ENCODE assay signal across 9 cellular contexts in the genomic region with DNA sequence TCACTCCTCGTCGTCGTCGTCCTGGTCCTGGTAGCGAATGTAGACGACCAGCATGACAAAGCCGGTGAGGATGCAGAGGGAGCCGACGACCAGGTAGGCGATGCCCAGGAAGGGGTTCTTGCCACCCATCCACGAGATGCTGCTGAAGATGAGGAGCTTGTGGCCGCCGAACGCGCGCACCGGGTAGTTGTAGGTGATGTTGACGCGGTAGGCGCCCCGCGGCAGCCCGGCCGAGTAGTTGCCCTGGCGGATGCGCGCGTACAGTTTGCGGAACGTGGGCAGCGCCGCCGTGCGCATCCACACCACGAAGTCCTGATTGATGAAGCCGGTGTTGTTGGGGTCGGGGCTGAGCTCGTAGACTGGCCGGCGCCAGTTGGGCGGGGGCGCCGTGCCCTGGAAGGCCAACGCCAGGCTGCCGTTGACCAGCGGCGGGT. TPM values are rescaled to one million over a fixed set of nuclear protein-coding genes. Genes with fewer than 3 reads are reported as not detected.
A peak's percentile ranks its signal among the peaks of the same experiment; 100 is the strongest.
DNase-seq lines count a peak whose midpoint lies in the region; ATAC-seq and TF ChIP-seq lines count a peak whose summit lies in the region.
"Had no signal": no experiment of that assay in that cellular context is flagged by ENCODE, and none has a peak within 500 bp of the region (broad histone marks: within the 10 kb centered on the region; RNA-seq: fewer than 3 reads in every experiment).

No MANE protein-coding gene starts in this region.

- DNase-seq in SK-N-SH: peak; percentile 23
- no peak for DNase-seq in brain microvascular endothelial cell
- DNase-seq in mesenchymal stem cell: no peak
- DNase-seq in stimulated activated naive CD4-positive, alpha-beta T cell treated with Interleukin-2 at 50 U/mL for 16 hours (lab: John Stamatoyannopoulos, UW): peak; percentile 26
- DNase-seq in MV-4-11 (lab: John Stamatoyannopoulos, UW): no peak
- DNase-seq in NCI-H774 (lab: John Stamatoyannopoulos, UW): no peak
- DNase-seq in NCI-H1092 (lab: John Stamatoyannopoulos, UW): no peak

- POLR2A ChIA-PET in SK-N-SH (lab: Yijun Ruan, JAX): no interaction called here

- 60% methylated on average over 32 of the region's 47 CpGs for WGBS in SK-N-SH (ENCODE audit: low lambda C conversion rate)
- 63% methylated on average over 46 of the region's 47 CpGs for WGBS in mesenchymal stem cell

- in situ Hi-C loops in brain microvascular endothelial cell (cut with HindIII; ENCODE audit: low pct_ligation_motif_present, low sequenced_read_pairs): no loop called here

- H3K36me3 ChIP-seq in SK-N-SH (replicated peaks in 1 of 2; ENCODE audit: control insufficient read depth in 1 of 2, insufficient read depth in 2 of 2, low read length in 1 of 2) (no peaks in the 10 kb centered on the region), brain microvascular endothelial cell (replicated peaks) (no peaks in the 10 kb centered on the region), mesenchymal stem cell (ENCODE audit: control insufficient read depth in 1 of 2, insufficient read depth in 2 of 2, low read depth in 1 of 2, low read length in 2 of 2) (peaks cover 0 to 8% of the 10 kb centered on the region in 2 experiments)

- no peak for TF ChIP-seq RAD21 in SK-N-SH (IDR thresholded peaks at IDR 0.05; ENCODE audit: low read length)

- no peak overlapping the region for H3K27ac ChIP-seq in SK-N-SH (ENCODE audit: low read depth in 2 of 2, low read length in 1 of 2)
- no peak overlapping the region for H3K27ac ChIP-seq in brain microvascular endothelial cell
- H3K27ac ChIP-seq in mesenchymal stem cell (ENCODE audit: low read length, poor library complexity, severe bottlenecking): no peak overlapping the region
- H3K27ac ChIP-seq: C4-2B had no signal

- H3K4ac ChIP-seq in mesenchymal stem cell (ENCODE audit: low read depth in 1 of 2, low read length in 2 of 2): no peak overlapping the region

- H3K9ac ChIP-seq in SK-N-SH (no peak overlapping the region), mesenchymal stem cell (ENCODE audit: low read length) (no peak overlapping the region)

- H3K4me2 ChIP-seq in SK-N-SH: no peak overlapping the region
- no peak overlapping the region for H3K4me2 ChIP-seq in mesenchymal stem cell (ENCODE audit: low read length, poor library complexity, severe bottlenecking)

- no peak for TF ChIP-seq EP300 in SK-N-SH (IDR thresholded peaks at IDR 0.05; ENCODE audit: borderline replicate concordance in 1 of 2, low read depth in 1 of 2, low read length in 1 of 2)

- no peak overlapping the region for H4K91ac ChIP-seq in mesenchymal stem cell (ENCODE audit: low read length)

- H3K79me1 ChIP-seq in mesenchymal stem cell (replicated peaks; ENCODE audit: low read length, poor library complexity, severe bottlenecking): no peaks in the 10 kb centered on the region

- H2BK120ac ChIP-seq in mesenchymal stem cell (ENCODE audit: low read depth, low read length): no peak overlapping the region

- no peak overlapping the region for H2AK5ac ChIP-seq in mesenchymal stem cell (ENCODE audit: low read length, severe bottlenecking)

- H3K79me2 ChIP-seq in SK-N-SH (ENCODE audit: insufficient read depth): no peaks in the 10 kb centered on the region

- H4K8ac ChIP-seq in mesenchymal stem cell (ENCODE audit: low read length): no peak overlapping the region

- peak overlapping the region in 1 of 2 experiments; percentile 34 for H3K23ac ChIP-seq in mesenchymal stem cell (ENCODE audit: low read length in 2 of 2)

- peaks cover 0 to 8% of the 10 kb centered on the region in 2 experiments; a peak in 1 of 4 replicates for H3K4me1 ChIP-seq in SK-N-SH (ENCODE audit: control insufficient read depth in 1 of 2, insufficient read depth in 2 of 2, low read depth in 1 of 2, low read length in 1 of 2)
- peaks cover 11% of the 10 kb centered on the region for H3K4me1 ChIP-seq in mesenchymal stem cell (ENCODE audit: control insufficient read depth, insufficient read depth, low read depth, low read length)

- H2AFZ ChIP-seq in SK-N-SH (ENCODE audit: low read depth) (peak overlapping the region; percentile 56; the same call in 1 of the 2 replicates), mesenchymal stem cell (ENCODE audit: low read depth, low read length) (no peak overlapping the region)

- H3K27me3 ChIP-seq in SK-N-SH (ENCODE audit: insufficient read depth) (no peaks in the 10 kb centered on the region; the same call in 1 of the 2 replicates), brain microvascular endothelial cell (replicated peaks) (no peaks in the 10 kb centered on the region), mesenchymal stem cell (ENCODE audit: control insufficient read depth in 1 of 2, insufficient read depth in 1 of 2, low read length in 2 of 2) (peaks cover 0 to 14% of the 10 kb centered on the region in 2 experiments)

- CTCF ChIA-PET in SK-N-SH (lab: Yijun Ruan, JAX): interaction anchor here (0.5 to 11.8 kb wide), 13 partner anchors 10 to 655 kb away, joined by 3 to 104 read pairs (median 3); a partner anchor contains a TSS

- no peak; the same call in 2 of the 3 replicates for ATAC-seq in SK-N-SH treated with all-trans-retinoic acid at 6 μM for 48 hours

- no peak for TF ChIP-seq CTCF in SK-N-SH (IDR thresholded peaks at IDR 0.05)
- no peak for TF ChIP-seq CTCF in brain microvascular endothelial cell (IDR thresholded peaks at IDR 0.05; ENCODE audit: low read depth, low read length, missing control alignments)

- H4K20me1 ChIP-seq in SK-N-SH (ENCODE audit: insufficient read depth): no peaks in the 10 kb centered on the region

- no peaks in the 10 kb centered on the region for H3K9me2 ChIP-seq in SK-N-SH

- H3F3A ChIP-seq in SK-N-SH (replicated peaks; ENCODE audit: insufficient read depth): peaks cover 3% of the 10 kb centered on the region

- no peak overlapping the region for H2BK12ac ChIP-seq in mesenchymal stem cell (ENCODE audit: low read length in 2 of 2)

- H3K14ac ChIP-seq in mesenchymal stem cell (ENCODE audit: low read length in 2 of 2): peak overlapping the region in 1 of 2 experiments; percentile 11

- no peaks in the 10 kb centered on the region for H3K9me3 ChIP-seq in SK-N-SH
- no peaks in the 10 kb centered on the region for H3K9me3 ChIP-seq in mesenchymal stem cell (ENCODE audit: control insufficient read depth, low read length)

- no peak overlapping the region for H2BK15ac ChIP-seq in mesenchymal stem cell (ENCODE audit: low read depth, poor library complexity, severe bottlenecking)

- no peak overlapping the region for H3K18ac ChIP-seq in mesenchymal stem cell (ENCODE audit: low read depth in 1 of 2, low read length in 2 of 2)

- H2BK5ac ChIP-seq in mesenchymal stem cell (ENCODE audit: low read depth, low read length, poor library complexity, severe bottlenecking): no peak overlapping the region

- H3K4me3 ChIP-seq in SK-N-SH (ENCODE audit: low read depth in 2 of 2, low read length in 1 of 2) (peak overlapping the region; percentile 30 to 46; a peak in 3 of 4 replicates), brain microvascular endothelial cell (ENCODE audit: low read depth, low read length) (peak overlapping the region; percentile 51), mesenchymal stem cell (ENCODE audit: insufficient read depth in 1 of 2, low read depth in 1 of 2, low read length in 2 of 2) (peak overlapping the region; percentile 56 to 78)

TF ChIP-seq in SK-N-SH, 30 proteins besides CTCF, POLR2A, EP300 and RAD21:
- no peak for TF ChIP-seq SMC3 (IDR thresholded peaks at IDR 0.05; ENCODE audit: low read depth, low read length)
- TF ChIP-seq NFIC (IDR thresholded peaks at IDR 0.05; ENCODE audit: borderline replicate concordance): no peak

TF ChIP-seq in SK-N-SH treated with all-trans-retinoic acid at 6 μM for 48 hours, 23 proteins besides CTCF, POLR2A, EP300 and RAD21:
- TF ChIP-seq, protein P1, sequence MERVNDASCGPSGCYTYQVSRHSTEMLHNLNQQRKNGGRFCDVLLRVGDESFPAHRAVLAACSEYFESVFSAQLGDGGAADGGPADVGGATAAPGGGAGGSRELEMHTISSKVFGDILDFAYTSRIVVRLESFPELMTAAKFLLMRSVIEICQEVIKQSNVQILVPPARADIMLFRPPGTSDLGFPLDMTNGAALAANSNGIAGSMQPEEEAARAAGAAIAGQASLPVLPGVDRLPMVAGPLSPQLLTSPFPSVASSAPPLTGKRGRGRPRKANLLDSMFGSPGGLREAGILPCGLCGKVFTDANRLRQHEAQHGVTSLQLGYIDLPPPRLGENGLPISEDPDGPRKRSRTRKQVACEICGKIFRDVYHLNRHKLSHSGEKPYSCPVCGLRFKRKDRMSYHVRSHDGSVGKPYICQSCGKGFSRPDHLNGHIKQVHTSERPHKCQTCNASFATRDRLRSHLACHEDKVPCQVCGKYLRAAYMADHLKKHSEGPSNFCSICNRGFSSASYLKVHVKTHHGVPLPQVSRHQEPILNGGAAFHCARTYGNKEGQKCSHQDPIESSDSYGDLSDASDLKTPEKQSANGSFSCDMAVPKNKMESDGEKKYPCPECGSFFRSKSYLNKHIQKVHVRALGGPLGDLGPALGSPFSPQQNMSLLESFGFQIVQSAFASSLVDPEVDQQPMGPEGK (CRISPR knock-in tag; IDR thresholded peaks at IDR 0.05; ENCODE audit: borderline replicate concordance): no peak
TF ChIP-seq in SK-N-SH treated with all-trans-retinoic acid at 6 μM for 48 hours: peak in this region for 0.

RNA-seq across cellular contexts. Expression of a gene that starts 1.0 kb away (rescaled TPM):
- 0.13 and 0.15 TPM in 2 replicates for polyA plus RNA-seq in SK-N-SH (2012; rRNA removed)
- polyA plus RNA-seq in SK-N-SH (2012; cell fraction: cytosol; rRNA removed): 0.12 and 0.14 TPM in 2 replicates
- polyA plus RNA-seq in SK-N-SH (2012; cell fraction: nucleus; rRNA removed): 0.04 and 0.08 TPM in 2 replicates
- polyA plus RNA-seq in mesenchymal stem cell (2013, experiment 1 of 2): not detected
- polyA plus RNA-seq in mesenchymal stem cell (2013, experiment 2 of 2): not detected

RNA-seq across cellular contexts. Expression of a gene that starts 41.3 kb away (rescaled TPM):
- polyA plus RNA-seq in SK-N-SH (2012; rRNA removed): 3.9 and 4.2 TPM in 2 replicates
- 3.2 and 3.6 TPM in 2 replicates for polyA plus RNA-seq in SK-N-SH (2012; cell fraction: cytosol; rRNA removed)
- polyA plus RNA-seq in SK-N-SH (2012; cell fraction: nucleus; rRNA removed): 4.2 and 5.0 TPM in 2 replicates
- 0.58 TPM for polyA plus RNA-seq in mesenchymal stem cell (2013, experiment 1 of 2)
- 0.30 TPM for polyA plus RNA-seq in mesenchymal stem cell (2013, experiment 2 of 2)

Comparison
In these comparisons a context has a peak if more than half of its experiments do, and no peak if none do; other contexts are left out.
1. DNase-seq: peak in SK-N-SH (single experiment) and stimulated activated naive CD4-positive, alpha-beta T cell treated with Interleukin-2 at 50 U/mL for 16 hours (single experiment); none in brain microvascular endothelial cell (single experiment), mesenchymal stem cell (single experiment), MV-4-11 (single experiment), NCI-H774 (single experiment) and NCI-H1092 (single experiment).
2. Peak in every context shown above with its lines, with median percentiles within 50 percentile points of each other: H3K4me3 ChIP-seq.